Comparison of ENCODE assay signal across 1 cellular context in the genomic region with DNA sequence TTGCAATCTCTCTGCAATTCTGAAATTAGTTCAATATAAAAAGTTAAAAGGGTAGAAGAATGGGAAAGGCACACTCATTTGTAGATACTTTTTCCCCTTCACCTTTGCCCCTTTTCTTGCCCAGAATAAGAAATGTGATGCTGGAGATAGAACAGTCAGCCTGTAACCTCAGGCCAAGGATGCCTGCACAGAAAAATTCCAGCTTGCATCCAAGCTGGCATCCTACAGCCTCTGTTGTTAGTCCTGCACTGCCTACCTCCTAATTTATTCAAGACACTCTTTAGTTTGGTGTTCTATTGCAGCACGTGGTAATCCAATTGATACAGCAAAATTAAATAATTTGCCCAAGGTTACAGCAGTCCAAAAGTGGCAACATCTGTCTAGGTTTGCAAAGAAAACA.
TF ChIP-seq lines count a peak whose summit lies in the region.

No MANE protein-coding gene starts in this region.

TF ChIP-seq in GM23338, 12 proteins besides CTCF, POLR2A, EP300 and RAD21 (continued from another document):
- TF ChIP-seq, protein P1, sequence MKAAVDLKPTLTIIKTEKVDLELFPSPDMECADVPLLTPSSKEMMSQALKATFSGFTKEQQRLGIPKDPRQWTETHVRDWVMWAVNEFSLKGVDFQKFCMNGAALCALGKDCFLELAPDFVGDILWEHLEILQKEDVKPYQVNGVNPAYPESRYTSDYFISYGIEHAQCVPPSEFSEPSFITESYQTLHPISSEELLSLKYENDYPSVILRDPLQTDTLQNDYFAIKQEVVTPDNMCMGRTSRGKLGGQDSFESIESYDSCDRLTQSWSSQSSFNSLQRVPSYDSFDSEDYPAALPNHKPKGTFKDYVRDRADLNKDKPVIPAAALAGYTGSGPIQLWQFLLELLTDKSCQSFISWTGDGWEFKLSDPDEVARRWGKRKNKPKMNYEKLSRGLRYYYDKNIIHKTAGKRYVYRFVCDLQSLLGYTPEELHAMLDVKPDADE (IDR thresholded peaks at IDR 0.05), result no peak
